ENCODE assay signal across 1 cellular context in the genomic region with DNA sequence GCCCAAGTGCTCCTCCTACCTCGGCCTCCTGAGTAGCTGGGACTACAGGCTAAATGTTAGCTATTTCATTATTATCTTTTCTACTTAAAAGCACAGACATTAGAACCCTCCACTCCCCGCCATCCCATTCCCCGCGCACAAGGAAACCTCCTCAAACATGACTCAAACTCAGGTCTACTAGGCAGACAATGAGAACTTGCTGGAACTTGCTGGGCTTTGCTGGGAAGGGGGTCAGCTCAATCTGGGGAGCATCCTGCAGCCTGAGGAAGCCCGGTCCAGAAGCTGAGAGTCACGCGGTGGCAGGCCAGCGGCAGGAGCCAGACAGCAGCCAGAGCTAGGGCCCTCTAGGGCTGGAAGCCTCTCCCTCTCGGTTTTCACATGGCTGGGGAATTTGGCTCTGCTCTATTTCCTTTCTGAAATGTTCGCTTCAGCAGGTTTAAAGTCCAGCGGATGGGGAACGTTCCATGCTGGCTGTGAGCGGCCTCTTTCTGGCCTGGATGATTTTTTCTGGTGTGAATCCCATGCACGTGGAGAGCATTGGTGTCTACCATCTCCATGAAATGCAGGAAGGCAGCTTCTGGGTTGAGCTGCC.
TF ChIP-seq lines count a peak whose summit lies in the region.

No MANE protein-coding gene starts in this region.

TF ChIP-seq in H1, 55 proteins besides CTCF, POLR2A, EP300 and RAD21:
- no peak for TF ChIP-seq TBP (IDR thresholded peaks at IDR 0.05; ENCODE audit: low read depth, low read length)
- no peak for TF ChIP-seq CBX8 (IDR thresholded peaks at IDR 0.05; ENCODE audit: borderline replicate concordance, low read depth, low read length)
- no peak for TF ChIP-seq NRF1 (IDR thresholded peaks at IDR 0.05; ENCODE audit: low read depth, low read length)
- TF ChIP-seq GTF2F1 (IDR thresholded peaks at IDR 0.05; ENCODE audit: borderline replicate concordance, low read depth, low read length): no peak
- TF ChIP-seq EGR1 (IDR thresholded peaks at IDR 0.05; ENCODE audit: borderline replicate concordance, low read depth, low read length): no peak
- no peak for TF ChIP-seq JUN (IDR thresholded peaks at IDR 0.05; ENCODE audit: low read depth, low read length)
- TF ChIP-seq TEAD4 (IDR thresholded peaks at IDR 0.05; ENCODE audit: low read depth, low read length): no peak
- no peak for TF ChIP-seq GABPA (IDR thresholded peaks at IDR 0.05; ENCODE audit: borderline replicate concordance, insufficient read depth, low read length)
- TF ChIP-seq RFX5 (IDR thresholded peaks at IDR 0.05; ENCODE audit: borderline replicate concordance, low read depth, low read length): no peak
- TF ChIP-seq CTBP2 (IDR thresholded peaks at IDR 0.05; ENCODE audit: borderline replicate concordance, insufficient read depth, insufficient read length, low read length): no peak
- no peak for TF ChIP-seq RXRA (IDR thresholded peaks at IDR 0.05; ENCODE audit: insufficient read depth, low read depth, low read length)
- no peak for TF ChIP-seq ATF3 (IDR thresholded peaks at IDR 0.05; ENCODE audit: insufficient read depth, low read depth, low read length)
- no peak for TF ChIP-seq CBX5 (IDR thresholded peaks at IDR 0.05; ENCODE audit: low read depth, low read length)
